16 cellular contexts compared by ENCODE assay signal in genomic region chr20:4120921-4121321, GRCh38. TPM values are rescaled to one million over a fixed set of nuclear protein-coding genes. Genes with fewer than 3 reads are reported as not detected.
"Had no signal": no experiment of that assay in that cellular context is flagged by ENCODE, and none has a peak within 500 bp of the region (broad histone marks: within the 10 kb centered on the region; RNA-seq: fewer than 3 reads in every experiment).

No MANE protein-coding gene starts in this region.

- H3K4me1 ChIP-seq: adrenal gland, uterus had no signal

- H3K4me1 Mint-ChIP-seq: immature natural killer cell had no signal

- H3K36me3 ChIP-seq: adrenal gland, ovary, thyroid gland, uterus had no signal

- H3K27ac ChIP-seq: ovary, uterus had no signal

- H3K4me3 Mint-ChIP-seq: activated B cell treated with CpG ODN at 0.5 μM for 24 hours; activated CD4-positive, alpha-beta T cell treated with anti-CD3 and anti-CD28 coated beads, Interleukin-2, amount 10 ng/mL, durations not matched to agents 7 days and 5 days; activated T-helper 17 cell treated with anti-CD3 and anti-CD28 coated beads, Interleukin-2, amount 50 U/mL, for 72 hours; dendritic cell treated with granulocyte-macrophage colony-stimulating factor and Interleukin-4, amounts not matched to agents 40 ng/mL and 50 ng/mL, for 4 days; immature natural killer cell; memory B cell; T-helper 1 cell treated with Interleukin-12 subunit alpha and Interleukin-12 subunit beta and Interleukin-4 antibody, amounts not matched to agents 30 μg/mL and 1 μg/mL, for 36 hours had no signal

- H3K27me3 ChIP-seq: adrenal gland, ovary, thyroid gland, uterus had no signal

- H3K4me3 ChIP-seq: adrenal gland, ovary, smooth muscle cell, thyroid gland, uterus had no signal

- H3K9me3 Mint-ChIP-seq: activated B cell treated with CpG ODN at 0.5 μM for 24 hours; activated CD4-positive, alpha-beta T cell treated with anti-CD3 and anti-CD28 coated beads, Interleukin-2, amount 10 ng/mL, durations not matched to agents 7 days and 5 days; activated T-helper 17 cell treated with anti-CD3 and anti-CD28 coated beads, Interleukin-2, amount 50 U/mL, for 72 hours; immature natural killer cell; T-helper 1 cell treated with Interleukin-12 subunit alpha and Interleukin-12 subunit beta and Interleukin-4 antibody, amounts not matched to agents 30 μg/mL and 1 μg/mL, for 36 hours had no signal

- DNase-seq: activated B cell treated with CpG ODN at 0.5 μM for 24 hours; activated CD4-positive, alpha-beta T cell treated with anti-CD3 and anti-CD28 coated beads, Interleukin-2, amount 10 ng/mL, durations not matched to agents 7 days and 5 days; activated CD8-positive, alpha-beta memory T cell treated with anti-CD3 and anti-CD28 coated beads for 24 hours; activated naive CD4-positive, alpha-beta T cell treated with anti-CD3 and anti-CD28 coated beads, Interleukin-2, amount 50 U/mL, for 16 hours; erythroblast; immature natural killer cell; left colon; ovary; thyroid gland; uterus had no signal

- H3K9me3 ChIP-seq: adrenal gland, ovary, thyroid gland, uterus had no signal

- H3K36me3 Mint-ChIP-seq: immature natural killer cell had no signal

- H3K4me2 ChIP-seq: smooth muscle cell had no signal

- H3K27ac Mint-ChIP-seq: activated B cell treated with CpG ODN at 0.5 μM for 24 hours; activated CD4-positive, alpha-beta T cell treated with anti-CD3 and anti-CD28 coated beads, Interleukin-2, amount 10 ng/mL, durations not matched to agents 7 days and 5 days; activated T-helper 17 cell treated with anti-CD3 and anti-CD28 coated beads, Interleukin-2, amount 50 U/mL, for 72 hours; dendritic cell treated with granulocyte-macrophage colony-stimulating factor and Interleukin-4, amounts not matched to agents 40 ng/mL and 50 ng/mL, for 4 days; immature natural killer cell; memory B cell; T-helper 1 cell treated with Interleukin-12 subunit alpha and Interleukin-12 subunit beta and Interleukin-4 antibody, amounts not matched to agents 30 μg/mL and 1 μg/mL, for 36 hours had no signal

- ATAC-seq: activated T-helper 17 cell treated with anti-CD3 and anti-CD28 coated beads, Interleukin-2, amount 50 U/mL, for 72 hours; left colon had no signal

RNA-seq across cellular contexts. Expression of gene SMOX, which starts 27.7 kb away (rescaled TPM):
- total RNA-seq: activated B cell treated with CpG ODN at 0.5 μM for 24 hours had no signal
